Comparison of ENCODE assay signal across 15 cellular contexts in the genomic region with DNA sequence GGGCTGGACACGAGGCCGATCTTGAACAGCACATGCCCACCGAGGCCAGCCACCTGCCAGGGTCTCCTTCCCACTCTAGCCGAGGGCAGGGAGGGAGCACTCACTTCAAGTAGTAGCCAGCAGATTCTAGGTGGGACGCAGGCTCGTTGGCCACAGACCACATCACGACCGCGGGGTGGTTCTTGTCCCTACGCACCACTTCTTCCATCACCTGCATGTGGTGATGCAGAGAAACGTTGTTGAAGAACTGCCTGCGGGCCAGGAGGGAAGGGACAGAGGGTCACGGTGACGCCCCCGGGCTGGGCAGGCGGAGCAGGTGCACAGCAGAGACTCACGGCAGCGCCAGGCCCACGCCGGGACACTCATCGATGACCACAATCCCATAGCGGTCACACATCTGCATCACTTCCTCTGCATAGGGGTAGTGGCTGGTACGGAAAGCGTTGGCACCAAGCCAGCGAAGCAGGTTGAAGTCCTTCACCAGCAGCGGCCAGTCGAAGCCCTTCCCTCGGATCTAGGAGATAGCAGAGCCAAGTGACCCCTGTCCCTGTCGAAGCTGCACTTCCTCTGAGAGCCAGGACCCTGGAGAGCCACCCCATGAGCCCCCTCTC.
"Had no signal": no experiment of that assay in that cellular context is flagged by ENCODE, and none has a peak within 500 bp of the region (broad histone marks: within the 10 kb centered on the region; RNA-seq: fewer than 3 reads in every experiment).

No MANE protein-coding gene starts in this region.

- ATAC-seq: lower lobe of right lung; naive thymus-derived CD4-positive, alpha-beta T cell; right cardiac atrium; stimulated activated naive CD8-positive, alpha-beta T cell treated with anti-CD3 and anti-CD28 coated beads, Interleukin-15, amount 100 ng/mL, for 72 hours had no signal

- H3K4me1 ChIP-seq: adrenal gland, lower lobe of right lung, testis had no signal

- H3K27me3 ChIP-seq: adrenal gland, neutrophil, testis had no signal

- H3K27ac ChIP-seq: adrenal gland, coronary artery, lower lobe of right lung, neutrophil, testis had no signal

- H3K9me3 ChIP-seq: adrenal gland, lower lobe of right lung, neutrophil, testis had no signal

- H3K4me3 ChIP-seq: adrenal gland, coronary artery, lower lobe of right lung, testis had no signal

- DNase-seq: activated CD4-positive, alpha-beta memory T cell treated with anti-CD3 and anti-CD28 coated beads for 36 hours; activated CD4-positive, alpha-beta T cell treated with anti-CD3 and anti-CD28 coated beads for 1 hour; activated naive CD4-positive, alpha-beta T cell treated with Interleukin-2 at 50 U/mL for 16 hours; effector CD4-positive, alpha-beta T cell; kidney glomerular epithelial cell; lower lobe of right lung; naive thymus-derived CD4-positive, alpha-beta T cell; stimulated activated CD4-positive, alpha-beta T cell treated with anti-CD3 and anti-CD28 coated beads, Interleukin-2, amount 100 ng/mL, for 24 hours; stimulated activated naive CD8-positive, alpha-beta T cell treated with anti-CD3 and anti-CD28 coated beads, Interleukin-15, amount 100 ng/mL, for 72 hours; T-helper 9 cell; testis had no signal
